8 cellular contexts compared by ENCODE assay signal in genomic region chr9:63823375-63824201, GRCh38.
A peak's percentile ranks its signal among the peaks of the same experiment; 100 is the strongest.
DNase-seq lines count a peak whose midpoint lies in the region; ATAC-seq, FAIRE-seq and TF ChIP-seq lines count a peak whose summit lies in the region.
"Not testable (repeated sequence)": the region's sequence is repeated elsewhere in the genome, so short reads cannot be mapped to it uniquely, and the experiment has no call there.

No MANE protein-coding gene starts in this region.

- CTCF ChIA-PET in A549 (lab: Yijun Ruan, JAX), result not testable (repeated sequence)

- in situ Hi-C loops in GM13976 (cut with MboI; ENCODE audit: low sequenced_read_pairs, unreplicated experiment); gastrocnemius medialis (cut with MboI; ENCODE audit: low sequenced_read_pairs in 4 of 4): not testable (repeated sequence)

- DNase-seq in A549 (ENCODE audit: low read depth in 1 of 2, low spot score in 1 of 2); heart left ventricle; lower lobe of right lung; gastrocnemius medialis: not testable (repeated sequence)
- DNase-seq in GM13976 (ENCODE audit: low spot score) (peak; percentile 22), ecto neural progenitor cell (ENCODE audit: low spot score) (peak; percentile 45)

- intact Hi-C loops in heart left ventricle (cut with DNase I); lower lobe of right lung (cut with DNase I); gastrocnemius medialis (cut with DNase I; ENCODE audit: low total_unique reads): not testable (repeated sequence)

- 16% methylated on average over 8 of the region's 8 CpGs for WGBS in A549 (ENCODE audit: missing lambda C conversion rate)
- WGBS in heart left ventricle, 4 donors, result 49 to 66% (median 57%) methylated on average over 8 of the region's 8 CpGs

- H3K4me2 ChIP-seq in A549, result not testable (repeated sequence)

- not testable (repeated sequence) for H3K4me1 ChIP-seq in A549, heart left ventricle, lower lobe of right lung, gastrocnemius medialis

- ATAC-seq in A549 (peak; percentile 45 to 72; a peak in 5 of 6 replicates), HG03097 (IDR thresholded peaks at IDR 0.05; ENCODE audit: low FRiP score, unreplicated experiment) (peak; percentile 53), heart left ventricle (peak; percentile 80 to 95 (median 84)), lower lobe of right lung (peak; percentile 84 to 92), gastrocnemius medialis (peak; percentile 47 to 53)
- ATAC-seq in activated CD4-positive, CD25-positive, alpha-beta regulatory T cell treated with anti-CD3 and anti-CD28 coated beads, Interleukin-2, amount 50 U/mL, for 24 hours, result peak; percentile 59 to 62

- not testable (repeated sequence) for TF ChIP-seq RAD21 in A549 (conservative IDR thresholded peaks at IDR 0.05 in 1 of 2, IDR thresholded peaks at IDR 0.05 in 1 of 2)

- H3K4me3 ChIP-seq in A549, heart left ventricle, lower lobe of right lung, gastrocnemius medialis: not testable (repeated sequence)

- not testable (repeated sequence) for H3K9me3 ChIP-seq in A549, heart left ventricle, lower lobe of right lung, gastrocnemius medialis

- TF ChIP-seq POLR2A in A549 (IDR thresholded peaks at IDR 0.05; ENCODE audit: low read length); heart left ventricle (IDR thresholded peaks at IDR 0.05); gastrocnemius medialis (IDR thresholded peaks at IDR 0.05): not testable (repeated sequence)

- POLR2A ChIA-PET in A549 (lab: Yijun Ruan, JAX), result not testable (repeated sequence)

- not testable (repeated sequence) for TF ChIP-seq EP300 in A549 (IDR thresholded peaks at IDR 0.05)

- H3K27ac ChIP-seq in A549, heart left ventricle, lower lobe of right lung, gastrocnemius medialis: not testable (repeated sequence)

- H3K36me3 ChIP-seq in heart left ventricle, lower lobe of right lung, gastrocnemius medialis: not testable (repeated sequence)

- not testable (repeated sequence) for FAIRE-seq in A549 (lab: Jason Lieb, UNC)

- H3K27me3 ChIP-seq in heart left ventricle; lower lobe of right lung (ENCODE audit: low read depth); gastrocnemius medialis: not testable (repeated sequence)

- not testable (repeated sequence) for TF ChIP-seq CTCF in A549 (IDR thresholded peaks at IDR 0.05); GM13976 (IDR thresholded peaks at IDR 0.05; ENCODE audit: borderline replicate concordance, control extremely low read depth, extremely low read depth, insufficient read depth, missing control alignments); heart left ventricle (IDR thresholded peaks at IDR 0.05); lower lobe of right lung (IDR thresholded peaks at IDR 0.05); gastrocnemius medialis (IDR thresholded peaks at IDR 0.05 in 4 of 5, conservative IDR thresholded peaks at IDR 0.05 in 1 of 5)
